ENCODE assay signal across 9 cellular contexts in genomic region chr9:114153761-114154596, GRCh38. TPM values are rescaled to one million over a fixed set of nuclear protein-coding genes. Genes with fewer than 3 reads are reported as not detected.
A peak's percentile ranks its signal among the peaks of the same experiment; 100 is the strongest.
DNase-seq lines count a peak whose midpoint lies in the region; ATAC-seq and TF ChIP-seq lines count a peak whose summit lies in the region.
"Had no signal": no experiment of that assay in that cellular context is flagged by ENCODE, and none has a peak within 500 bp of the region (broad histone marks: within the 10 kb centered on the region; RNA-seq: fewer than 3 reads in every experiment).

No MANE protein-coding gene starts in this region.

- H3K4ac ChIP-seq in trophoblast cell (ENCODE audit: low read depth, low read length) = no peak overlapping the region

- H3K4me1 ChIP-seq in fibroblast of lung (ENCODE audit: control insufficient read depth, extremely low read depth, insufficient read depth, low read length) (peaks cover 11% of the 10 kb centered on the region), trophoblast cell (ENCODE audit: control insufficient read depth in 1 of 2, insufficient read depth in 2 of 2, low read length in 2 of 2) (peaks cover 27 to 32% of the 10 kb centered on the region in 2 experiments)

- H3K4me2 ChIP-seq in fibroblast of lung (ENCODE audit: extremely low read depth, insufficient read depth, low read length) (peak overlapping the region; percentile 75), trophoblast cell (ENCODE audit: low read length) (peak overlapping the region; percentile 83)

- no peak overlapping the region for H4K12ac ChIP-seq in trophoblast cell (ENCODE audit: low read depth, low read length)

- no peak overlapping the region for H3K23ac ChIP-seq in trophoblast cell (ENCODE audit: low read length)

- no peak overlapping the region for H3K14ac ChIP-seq in trophoblast cell (ENCODE audit: low read length)

- H2AK5ac ChIP-seq in trophoblast cell (ENCODE audit: low read length) = no peak overlapping the region

- no peak overlapping the region for H2BK120ac ChIP-seq in trophoblast cell (ENCODE audit: insufficient read depth, low read length, poor library complexity)

- WGBS in trophoblast cell (ENCODE audit: extremely low coverage, insufficient coverage, insufficient read length) = no CpG with 5 or more reads among the region's 80 CpGs

- H3K9me3 ChIP-seq in fibroblast of lung (ENCODE audit: control insufficient read depth, insufficient read depth, low read depth, low read length) (no peaks in the 10 kb centered on the region), trophoblast cell (ENCODE audit: insufficient read depth, low read depth, low read length) (peaks cover 3% of the 10 kb centered on the region)

- ATAC-seq in GM18858 (IDR thresholded peaks at IDR 0.05; ENCODE audit: unreplicated experiment) (no peak), GM21825 (IDR thresholded peaks at IDR 0.05; ENCODE audit: unreplicated experiment) (no peak), HG03108 (IDR thresholded peaks at IDR 0.05; ENCODE audit: unreplicated experiment) (no peak), GM19397 (IDR thresholded peaks at IDR 0.05; ENCODE audit: unreplicated experiment) (no peak)

- H3K18ac ChIP-seq in trophoblast cell (ENCODE audit: low read length) = peak overlapping the region; percentile 42

- no peaks in the 10 kb centered on the region for H4K20me1 ChIP-seq in fibroblast of lung (ENCODE audit: control insufficient read depth, extremely low read depth, insufficient read depth, low read length)

- no peaks in the 10 kb centered on the region for H3K79me2 ChIP-seq in fibroblast of lung (ENCODE audit: control insufficient read depth, insufficient read depth, low read length)
- H3K79me2 ChIP-seq in trophoblast cell (ENCODE audit: control insufficient read depth, insufficient read depth, low read length, poor library complexity) = peaks cover 7% of the 10 kb centered on the region

- peaks cover 14% of the 10 kb centered on the region for H3K27me3 ChIP-seq in fibroblast of lung (ENCODE audit: control insufficient read depth, insufficient read depth, low read length)
- H3K27me3 ChIP-seq in trophoblast cell (ENCODE audit: insufficient read depth, low read length) = peaks cover 17% of the 10 kb centered on the region

- H3K9ac ChIP-seq in fibroblast of lung (ENCODE audit: insufficient read depth, low read length) (no peak overlapping the region), trophoblast cell (ENCODE audit: low read length) (no peak overlapping the region)

- peak; percentile 22 to 45 for TF ChIP-seq CTCF in fibroblast of lung (conservative IDR thresholded peaks at IDR 0.05 in 1 of 2, IDR thresholded peaks at IDR 0.05 in 1 of 2; ENCODE audit: low read depth in 1 of 2, low read length in 2 of 2)

- H4K91ac ChIP-seq in trophoblast cell (ENCODE audit: low read depth, low read length) = no peak overlapping the region

- peaks cover 13% of the 10 kb centered on the region for H3K79me1 ChIP-seq in trophoblast cell (ENCODE audit: low read length)

- H2BK5ac ChIP-seq in trophoblast cell (ENCODE audit: low read depth, low read length, poor library complexity) = no peak overlapping the region

- H3K36me3 ChIP-seq in fibroblast of lung (ENCODE audit: control insufficient read depth, insufficient read depth, low read length) (no peaks in the 10 kb centered on the region), trophoblast cell (ENCODE audit: control insufficient read depth in 1 of 2, insufficient read depth in 2 of 2, low read length in 2 of 2) (peaks cover 0 to 5% of the 10 kb centered on the region in 2 experiments)

- H3K4me3 ChIP-seq in fibroblast of lung (replicated peaks in 1 of 4; ENCODE audit: control extremely low read depth in 1 of 4, insufficient read depth in 1 of 4, low read depth in 3 of 4, low read length in 4 of 4) (peak overlapping the region in 3 of 4 experiments; percentile 21 to 38 (median 34)), trophoblast cell (ENCODE audit: low read depth, low read length) (peak overlapping the region; percentile 71)

- no peak overlapping the region for H2BK12ac ChIP-seq in trophoblast cell (ENCODE audit: low read length)

- H3K27ac ChIP-seq in fibroblast of lung (ENCODE audit: insufficient read depth, low read length) (no peak overlapping the region), trophoblast cell (ENCODE audit: low read depth, low read length) (no peak overlapping the region)

- H2AFZ ChIP-seq in fibroblast of lung (ENCODE audit: low read length) (no peak overlapping the region), trophoblast cell (ENCODE audit: insufficient read depth, low read length, poor library complexity) (peak overlapping the region; percentile 13)

- DNase-seq in DMS114 treated with DMSO at 0.1 percent for 48 hours (lab: John Stamatoyannopoulos, UW; ENCODE audit: unreplicated experiment) (peak; percentile 8), RPMI8226 (peak; percentile 7), fibroblast of lung (ENCODE audit: low read depth in 2 of 2) (peak in 1 of 2 donors; percentile 42), trophoblast cell (peak in 1 of 2 donors; percentile 6)

- H4K8ac ChIP-seq in trophoblast cell (ENCODE audit: low read depth, low read length) = no peak overlapping the region

RNA-seq across cellular contexts. Expression of gene COL27A1, which starts 1.4 kb away (rescaled TPM):
- 3.6 and 5.4 TPM in 2 replicates for total RNA-seq in fibroblast of lung
- 2.4 and 3.3 TPM in 2 replicates for polyA plus RNA-seq in fibroblast of lung
- 2.1 and 3.7 TPM in 2 replicates for polyA plus RNA-seq in fibroblast of lung (2012)
- polyA minus RNA-seq in fibroblast of lung (ENCODE audit: low replicate concordance) = 4.8 and 5.1 TPM in 2 replicates
- polyA plus RNA-seq in trophoblast cell (2013) = 38.6 and 39.3 TPM in 2 replicates

RNA-seq across cellular contexts. Expression of gene KIF12, which starts 54.9 kb away (rescaled TPM):
- not detected in 2 replicates for total RNA-seq in fibroblast of lung
- polyA plus RNA-seq in fibroblast of lung = not detected in 2 replicates
- polyA plus RNA-seq in fibroblast of lung (2012) = not detected in 2 replicates
- polyA minus RNA-seq in fibroblast of lung (ENCODE audit: low replicate concordance) = not detected in 2 replicates
- 0.27 and 0.56 TPM in 2 replicates for polyA plus RNA-seq in trophoblast cell (2013)
- total RNA-seq: lung microvascular endothelial cell had no signal
